ENCODE assay signal across 14 cellular contexts in the genomic region with DNA sequence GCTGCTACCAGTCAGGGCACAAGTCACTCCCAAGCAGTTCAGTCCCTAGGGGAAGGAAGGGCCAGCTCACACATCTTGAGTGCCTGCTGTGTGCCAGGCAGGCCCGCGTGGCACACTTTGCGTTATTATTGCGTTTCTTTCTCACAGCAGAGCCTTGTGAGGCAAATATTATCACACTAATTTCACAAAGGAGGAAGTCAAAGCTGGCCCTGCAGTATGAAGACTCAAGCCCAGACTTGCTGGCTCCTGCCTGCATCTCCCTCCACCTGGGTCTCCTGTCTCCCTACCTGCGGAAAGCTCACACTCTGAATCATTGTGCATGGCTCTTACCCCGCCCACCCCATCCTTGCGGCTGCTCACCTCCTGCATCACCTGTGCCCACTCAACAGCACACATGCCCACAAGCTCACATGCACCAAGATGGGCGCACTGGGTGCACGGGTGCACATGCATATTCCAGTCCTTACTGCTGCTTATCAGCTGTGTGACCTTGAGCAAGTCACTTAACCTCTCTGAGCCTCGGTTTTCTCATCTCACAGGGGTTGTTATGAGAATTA. TPM values are rescaled to one million over a fixed set of nuclear protein-coding genes. Genes with fewer than 3 reads are reported as not detected.
DNase-seq lines count a peak whose midpoint lies in the region; ATAC-seq and TF ChIP-seq lines count a peak whose summit lies in the region.
"Had no signal": no experiment of that assay in that cellular context is flagged by ENCODE, and none has a peak within 500 bp of the region (broad histone marks: within the 10 kb centered on the region; RNA-seq: fewer than 3 reads in every experiment).

No MANE protein-coding gene starts in this region.

- TF ChIP-seq CTCF in Panc1 (IDR thresholded peaks at IDR 0.05) (no peak), left lung (IDR thresholded peaks at IDR 0.05) (no peak), thyroid gland (IDR thresholded peaks at IDR 0.05) (no peak)

- peaks cover 5% of the 10 kb centered on the region; the same call in 1 of the 2 replicates for H3K4me1 ChIP-seq in Panc1 (ENCODE audit: control insufficient read depth, insufficient read depth, low read length)
- H3K4me1 ChIP-seq in left lung = peaks cover 0 to 60% of the 10 kb centered on the region in 2 donors
- peaks cover 12 to 18% of the 10 kb centered on the region in 2 donors for H3K4me1 ChIP-seq in thyroid gland

- in situ Hi-C loops in Panc1 (cut with HindIII; ENCODE audit: low pct_unique_long_range_greater_than_20kb, low sequenced_read_pairs) = no loop called here

- H3K9me3 ChIP-seq in Panc1 (ENCODE audit: control insufficient read depth, insufficient read depth, low read depth, low read length) (no peaks in the 10 kb centered on the region), left lung (no peaks in the 10 kb centered on the region), thyroid gland (no peaks in the 10 kb centered on the region)

- H3K4me3 ChIP-seq in Panc1 (ENCODE audit: low read depth in 2 of 2, low read length in 2 of 2) (no peak overlapping the region), left lung (no peak overlapping the region), thyroid gland (replicated peaks in 1 of 3) (no peak overlapping the region)

- no peak for TF ChIP-seq POLR2A in thyroid gland (IDR thresholded peaks at IDR 0.05)

- CTCF ChIA-PET in Panc1 (lab: Charles Lee) = interaction anchor here (0.6 to 2.3 kb wide), 6 partner anchors 51 to 502 kb away, joined by 3 to 8 read pairs (median 5); no protein-coding TSS in a partner anchor

- intact Hi-C loops in Panc1 (cut with micrococcal nuclease; ENCODE audit: unreplicated experiment) = no loop called here
- intact Hi-C loops in left lung (cut with DNase I) = loop anchor here in 1 of 2 donors (5.0 kb wide), 1 partner anchor 51 kb away; no protein-coding TSS in a partner anchor
- intact Hi-C loops in thyroid gland (cut with DNase I) = loop anchor here (5.0 kb wide), 1 partner anchor 51 kb away; no protein-coding TSS in a partner anchor

- DNase-seq in SKM-1 treated with dmso at 0.1 percent for 144 hours (lab: John Stamatoyannopoulos, UW; ENCODE audit: unreplicated experiment) (peak; percentile 26), SKM-1 (lab: John Stamatoyannopoulos, UW; ENCODE audit: unreplicated experiment) (no peak), Panc1 (ENCODE audit: low read depth, low spot score) (no peak), left lung (no peak), thyroid gland (no peak), pons (ENCODE audit: low spot score) (no peak)
- DNase-seq: activated T-cell treated with anti-CD3 and anti-CD28 coated beads, Interleukin-2, amount 50 U/mL, for 48 hours; DMS53; hypothalamus; Karpas-422; NCI-H345 had no signal

- ATAC-seq in Panc1 (peak; percentile 44), left lung (peak; percentile 51), HG03175 (IDR thresholded peaks at IDR 0.05; ENCODE audit: unreplicated experiment) (no peak), GM18907 (IDR thresholded peaks at IDR 0.05; ENCODE audit: unreplicated experiment) (no peak)

- no peaks in the 10 kb centered on the region for H3K36me3 ChIP-seq in Panc1 (ENCODE audit: control insufficient read depth, insufficient read depth, low read length)
- no peaks in the 10 kb centered on the region for H3K36me3 ChIP-seq in left lung
- no peaks in the 10 kb centered on the region for H3K36me3 ChIP-seq in thyroid gland

- POLR2A ChIA-PET in Panc1 (lab: Charles Lee) = interaction anchor here (0.5 kb wide), 1 partner anchor 50 kb away, joined by 5 read pairs; no protein-coding TSS in a partner anchor

- no peak overlapping the region for H3K27ac ChIP-seq in Panc1 (ENCODE audit: low read length)
- H3K27ac ChIP-seq in left lung = peak overlapping the region in 1 of 2 donors; percentile 30
- peak overlapping the region; percentile 18 to 44 (median 19) for H3K27ac ChIP-seq in thyroid gland

- no TSS peak for BruUV-seq in Panc1 (replicated peaks; lab: Mats Ljungman, UMichigan)

- WGBS in thyroid gland, 2 donors = 66 to 73% methylated on average over 10 of the region's 10 CpGs

- H3K27me3 ChIP-seq in Panc1 (ENCODE audit: control insufficient read depth, insufficient read depth, low read length) (0 out of 2 replicates have a peak, but pooled peaks cover 3% of the 10 kb centered on the region), left lung (no peaks in the 10 kb centered on the region), thyroid gland (no peaks in the 10 kb centered on the region)

RNA-seq across cellular contexts. Expression of a gene that starts 31.7 kb away (rescaled TPM):
- total RNA-seq in Panc1 (2021; ENCODE audit: unreplicated experiment) (2.4 TPM), left lung (10 to 100 TPM in 1 of 2 donors, 1 to 10 TPM in 1; 9.3 to 10.3 TPM), thyroid gland (10 to 100 TPM; 29.3 to 38.1 (median 37.7) TPM)
- polyA plus RNA-seq in Panc1 (2012; ENCODE audit: insufficient read length) = 2.0 TPM
- total RNA-seq: A673 had no signal

RNA-seq across cellular contexts. Expression of a gene that starts 44.3 kb away (rescaled TPM):
- 31.8 TPM for total RNA-seq in Panc1 (2021; ENCODE audit: unreplicated experiment)
- 13.9 TPM for polyA plus RNA-seq in Panc1 (2012; ENCODE audit: insufficient read length)
- total RNA-seq in left lung = 10 to 100 TPM; 48.7 to 58.2 TPM
- 10 to 100 TPM; 13.5 to 21.7 (median 16.9) TPM for total RNA-seq in thyroid gland

Comparison
In these comparisons a context has a peak if more than half of its experiments do, and no peak if none do; other contexts are left out.
1. ATAC-seq: peak in Panc1 (single experiment) and left lung (single experiment); none in HG03175 (single experiment) and GM18907 (single experiment).